20 cellular contexts compared by ENCODE assay signal in genomic region chr2:191666241-191666640, GRCh38. TPM values are rescaled to one million over a fixed set of nuclear protein-coding genes. Genes with fewer than 3 reads are reported as not detected.
DNase-seq lines count a peak whose midpoint lies in the region; ATAC-seq and TF ChIP-seq lines count a peak whose summit lies in the region.
"Had no signal": no experiment of that assay in that cellular context is flagged by ENCODE, and none has a peak within 500 bp of the region (broad histone marks: within the 10 kb centered on the region; RNA-seq: fewer than 3 reads in every experiment).

No MANE protein-coding gene starts in this region.

- H3K36me3 ChIP-seq in thyroid gland, result no peaks in the 10 kb centered on the region
- H3K36me3 ChIP-seq: thoracic aorta had no signal

- peaks cover 26% of the 10 kb centered on the region for H3K4me1 Mint-ChIP-seq in activated naive CD8-positive, alpha-beta T cell treated with anti-CD3 and anti-CD28 coated beads, Interleukin-2, amount 50 U/mL, for 24 hours

- TF ChIP-seq CTCF in HL-60 (IDR thresholded peaks at IDR 0.05; ENCODE audit: insufficient read depth, low read length) (no peak), thyroid gland (IDR thresholded peaks at IDR 0.05) (no peak)

- intact Hi-C loops in thyroid gland (cut with DNase I), result no loop called here

- no peaks in the 10 kb centered on the region for H3K9me3 ChIP-seq in thyroid gland
- H3K9me3 ChIP-seq: thoracic aorta had no signal

- WGBS in thyroid gland, 2 donors, result 82 to 84% methylated on average over 4 of the region's 4 CpGs

- DNase-seq in EL (peak; percentile 38), HL-60 (ENCODE audit: low read depth in 1 of 2, low spot score in 1 of 2) (no peak), non-pigmented ciliary epithelial cell (ENCODE audit: low read depth) (peak; percentile 38), HuH-7 (ENCODE audit: low spot score) (no peak), NCI-H1694 treated with DMSO at 0.1 percent for 48 hours (lab: John Stamatoyannopoulos, UW) (no peak), thyroid gland (no peak), NCI-H748 (lab: John Stamatoyannopoulos, UW; ENCODE audit: unreplicated experiment) (no peak)
- DNase-seq in activated naive CD8-positive, alpha-beta T cell treated with anti-CD3 and anti-CD28 coated beads, Interleukin-2, amount 50 U/mL, for 24 hours, result no peak
- DNase-seq: activated CD4-positive, alpha-beta T cell treated with anti-CD3 and anti-CD28 coated beads, Interleukin-2, amount 50 U/mL, for 4 hours; activated T-cell treated with anti-CD3 and anti-CD28 coated beads for 4 hours; dorsolateral prefrontal cortex; erythroblast; glutamatergic neuron; NCI-H1092 treated with DMSO at 0.1 percent for 48 hours; NCI-H748 treated with DMSO at 0.1 percent for 48 hours; stimulated activated CD4-positive, alpha-beta T cell treated with anti-CD3 and anti-CD28 coated beads, Interleukin-4, amount 100 ng/mL, for 4 hours; stimulated activated CD8-positive, alpha-beta memory T cell treated with anti-CD3 and anti-CD28 coated beads, Interleukin-4, amount 100 ng/mL, for 48 hours had no signal

- no peak for TF ChIP-seq POLR2A in thyroid gland (IDR thresholded peaks at IDR 0.05)

- H3K4me3 ChIP-seq in HL-60 (replicated peaks; ENCODE audit: insufficient read depth, low read length) (no peak overlapping the region), thyroid gland (replicated peaks in 1 of 3) (no peak overlapping the region)
- H3K4me3 ChIP-seq: dorsolateral prefrontal cortex, thoracic aorta had no signal

- H3K27ac ChIP-seq in HL-60 (replicated peaks), result peak overlapping the region; percentile 74
- H3K27ac ChIP-seq in thyroid gland, result no peak overlapping the region
- H3K27ac ChIP-seq: dorsolateral prefrontal cortex, parathyroid adenoma, thoracic aorta had no signal

- no peak for ATAC-seq in activated naive CD8-positive, alpha-beta T cell treated with anti-CD3 and anti-CD28 coated beads, Interleukin-2, amount 50 U/mL, for 24 hours

- H3K4me1 ChIP-seq in thyroid gland, result no peaks in the 10 kb centered on the region
- H3K4me1 ChIP-seq: parathyroid adenoma had no signal

- no peak overlapping the region for H3K4me3 Mint-ChIP-seq in activated naive CD8-positive, alpha-beta T cell treated with anti-CD3 and anti-CD28 coated beads, Interleukin-2, amount 50 U/mL, for 24 hours
- H3K4me3 Mint-ChIP-seq: activated naive CD8-positive, alpha-beta T cell had no signal

- no peaks in the 10 kb centered on the region for H3K27me3 ChIP-seq in HL-60 (ENCODE audit: insufficient read depth, poor library complexity, severe bottlenecking)
- H3K27me3 ChIP-seq in thyroid gland, result no peaks in the 10 kb centered on the region

- peaks cover 9% of the 10 kb centered on the region for H3K9me3 Mint-ChIP-seq in activated naive CD8-positive, alpha-beta T cell treated with anti-CD3 and anti-CD28 coated beads, Interleukin-2, amount 50 U/mL, for 24 hours

- no peaks in the 10 kb centered on the region for H3K36me3 Mint-ChIP-seq in activated naive CD8-positive, alpha-beta T cell treated with anti-CD3 and anti-CD28 coated beads, Interleukin-2, amount 50 U/mL, for 24 hours (ENCODE audit: low read depth)
- H3K36me3 Mint-ChIP-seq: activated naive CD8-positive, alpha-beta T cell had no signal

- no peaks in the 10 kb centered on the region for H3K27me3 Mint-ChIP-seq in activated naive CD8-positive, alpha-beta T cell treated with anti-CD3 and anti-CD28 coated beads, Interleukin-2, amount 50 U/mL, for 24 hours
- H3K27me3 Mint-ChIP-seq: activated naive CD8-positive, alpha-beta T cell had no signal

- peak overlapping the region; percentile 38 for H3K27ac Mint-ChIP-seq in activated naive CD8-positive, alpha-beta T cell treated with anti-CD3 and anti-CD28 coated beads, Interleukin-2, amount 50 U/mL, for 24 hours
- H3K27ac Mint-ChIP-seq: activated naive CD8-positive, alpha-beta T cell had no signal

RNA-seq across cellular contexts. Expression of gene NABP1, which starts 11.7 kb away (rescaled TPM):
- 10 to 100 TPM in 1 of 4 donors, 1 to 10 TPM in 3; 5.7 to 28.6 (median 7.9) TPM for total RNA-seq in thyroid gland

Comparison
In these comparisons a context has a peak if more than half of its experiments do, and no peak if none do; other contexts are left out.
1. DNase-seq: peak in EL (single experiment) and non-pigmented ciliary epithelial cell (single experiment); none in HL-60 (0 of 2), activated naive CD8-positive, alpha-beta T cell treated with anti-CD3 and anti-CD28 coated beads, Interleukin-2, amount 50 U/mL, for 24 hours (single experiment), HuH-7 (single experiment), NCI-H1694 treated with DMSO at 0.1 percent for 48 hours (single experiment), thyroid gland (0 of 2) and NCI-H748 (single experiment).